ENCODE assay signal across 15 cellular contexts in genomic region chr19:18764591-18765051, GRCh38. TPM values are rescaled to one million over a fixed set of nuclear protein-coding genes. Genes with fewer than 3 reads are reported as not detected.
A peak's percentile ranks its signal among the peaks of the same experiment; 100 is the strongest.
DNase-seq lines count a peak whose midpoint lies in the region; TF ChIP-seq lines count a peak whose summit lies in the region.
"Had no signal": no experiment of that assay in that cellular context is flagged by ENCODE, and none has a peak within 500 bp of the region (broad histone marks: within the 10 kb centered on the region; RNA-seq: fewer than 3 reads in every experiment).

No MANE protein-coding gene starts in this region.

- H3K9me3 ChIP-seq in neuronal stem cell (replicated peaks in 1 of 2; ENCODE audit: control insufficient read depth in 2 of 2, insufficient read depth in 1 of 2, low read depth in 1 of 2, low read length in 2 of 2) = no peaks in the 10 kb centered on the region

- peaks cover 25% of the 10 kb centered on the region for H3K4me1 ChIP-seq in ACC112 (ENCODE audit: control insufficient read depth, insufficient read depth, low read length, unreplicated experiment)
- peaks cover 0 to 5% of the 10 kb centered on the region in 2 donors for H3K4me1 ChIP-seq in neuronal stem cell (ENCODE audit: control insufficient read depth in 2 of 2, insufficient read depth in 1 of 2, low read depth in 1 of 2, low read length in 2 of 2)

- H2AFZ ChIP-seq in ACC112 (ENCODE audit: low read length, unreplicated experiment) (no peak overlapping the region), neuronal stem cell (ENCODE audit: low read length) (no peak overlapping the region)

- H3K18ac ChIP-seq in neuronal stem cell (ENCODE audit: low read length) = no peak overlapping the region

- no peak overlapping the region for H2BK15ac ChIP-seq in neuronal stem cell (ENCODE audit: low read length)

- H2BK5ac ChIP-seq in neuronal stem cell (ENCODE audit: low read length) = no peak overlapping the region

- peak overlapping the region; percentile 18 for H3K23ac ChIP-seq in neuronal stem cell (ENCODE audit: low read depth, low read length, poor library complexity)

- H2AK5ac ChIP-seq in neuronal stem cell (ENCODE audit: low read depth, low read length) = no peak overlapping the region

- no peaks in the 10 kb centered on the region for H3K79me2 ChIP-seq in ACC112 (ENCODE audit: control insufficient read depth, insufficient read depth, low read length, unreplicated experiment)

- no peak overlapping the region for H3K14ac ChIP-seq in neuronal stem cell (ENCODE audit: low read length)

- H3K4me2 ChIP-seq in neuronal stem cell (ENCODE audit: insufficient read depth, low read length, poor library complexity, severe bottlenecking) = no peak overlapping the region

- peaks cover 2% of the 10 kb centered on the region for H3K79me1 ChIP-seq in neuronal stem cell (ENCODE audit: low read depth, low read length)

- no peak overlapping the region for H4K8ac ChIP-seq in neuronal stem cell (ENCODE audit: low read depth, low read length)

- no peak overlapping the region for H3K9ac ChIP-seq in neuronal stem cell (ENCODE audit: low read depth, low read length, poor library complexity)

- H3K4me3 ChIP-seq in ACC112 (ENCODE audit: low read depth, low read length) (no peak overlapping the region), neuronal stem cell (ENCODE audit: low read length in 2 of 2) (no peak overlapping the region)

- no peak overlapping the region for H4K91ac ChIP-seq in neuronal stem cell (ENCODE audit: low read depth, low read length, poor library complexity)

- H3K27me3 ChIP-seq in ACC112 (ENCODE audit: insufficient read depth, low read length) (no peaks in the 10 kb centered on the region), neuronal stem cell (ENCODE audit: control insufficient read depth in 3 of 3, insufficient read depth in 3 of 3, low read depth in 1 of 3, low read length in 3 of 3) (no peaks in the 10 kb centered on the region)

- no peak for TF ChIP-seq CTCF in VCaP (conservative IDR thresholded peaks at IDR 0.05)

- H3K4ac ChIP-seq in neuronal stem cell (ENCODE audit: low read length) = no peak overlapping the region

- no peak overlapping the region for H2BK120ac ChIP-seq in neuronal stem cell (ENCODE audit: low read depth, low read length)

- WGBS in neuronal stem cell (ENCODE audit: extremely low coverage in 2 of 2, insufficient read length in 2 of 2, insufficient replicate concordance in 1 of 2), 2 donors = no CpG with 5 or more reads among the region's 4 CpGs

- H3K36me3 ChIP-seq in ACC112 (ENCODE audit: insufficient read depth, low read length) (no peaks in the 10 kb centered on the region), neuronal stem cell (replicated peaks in 1 of 2; ENCODE audit: control insufficient read depth in 2 of 2, insufficient read depth in 2 of 2, low read length in 2 of 2) (no peaks in the 10 kb centered on the region)

- peak; percentile 20 for DNase-seq in HT-29 (ENCODE audit: low spot score)
- no peak for DNase-seq in neuronal stem cell (ENCODE audit: low spot score)
- DNase-seq in activated CD8-positive, alpha-beta memory T cell treated with anti-CD3 and anti-CD28 coated beads for 24 hours = no peak
- DNase-seq in islet precursor cell = no peak
- no peak for DNase-seq in NCI-H82 treated with DMSO at 0.1 percent for 48 hours (lab: John Stamatoyannopoulos, UW; ENCODE audit: unreplicated experiment)
- DNase-seq in caudate nucleus (lab: John Stamatoyannopoulos, UW) = no peak
- DNase-seq: activated B cell treated with CpG ODN at 0.5 μM for 24 hours; activated effector memory CD4-positive, alpha-beta T cell treated with Interleukin-2 at 50 U/mL for 16 hours; aorta; T-cell had no signal

- H3K27ac ChIP-seq in ACC112 (ENCODE audit: low read depth, low read length) (peak overlapping the region; percentile 50), VCaP (peak overlapping the region; percentile 99), neuronal stem cell (replicated peaks; ENCODE audit: low read length) (no peak overlapping the region), caudate nucleus (ENCODE audit: low read depth, low read length) (no peak overlapping the region)

- H2BK12ac ChIP-seq in neuronal stem cell (ENCODE audit: low read length) = no peak overlapping the region

RNA-seq across cellular contexts. Expression of gene COMP, which starts 26.5 kb away (rescaled TPM):
- total RNA-seq in HT-29 (2014; rRNA removed; shearing (Covaris generic)) = not detected in 2 replicates
- polyA plus RNA-seq in neuronal stem cell (2013, experiment 1 of 2) = 0.01 TPM
- not detected for polyA plus RNA-seq in neuronal stem cell (2013, experiment 2 of 2)
- total RNA-seq: mononuclear cell, OCI-LY7, T-cell had no signal
- polyA plus RNA-seq: IgD-negative memory B cell had no signal

Comparison
In these comparisons a context has a peak if more than half of its experiments do, and no peak if none do; other contexts are left out.
1. H3K27ac ChIP-seq: peak in ACC112 (single experiment) and VCaP (single experiment); none in neuronal stem cell (single experiment) and caudate nucleus (single experiment).